9 cellular contexts compared by ENCODE assay signal in the genomic region with DNA sequence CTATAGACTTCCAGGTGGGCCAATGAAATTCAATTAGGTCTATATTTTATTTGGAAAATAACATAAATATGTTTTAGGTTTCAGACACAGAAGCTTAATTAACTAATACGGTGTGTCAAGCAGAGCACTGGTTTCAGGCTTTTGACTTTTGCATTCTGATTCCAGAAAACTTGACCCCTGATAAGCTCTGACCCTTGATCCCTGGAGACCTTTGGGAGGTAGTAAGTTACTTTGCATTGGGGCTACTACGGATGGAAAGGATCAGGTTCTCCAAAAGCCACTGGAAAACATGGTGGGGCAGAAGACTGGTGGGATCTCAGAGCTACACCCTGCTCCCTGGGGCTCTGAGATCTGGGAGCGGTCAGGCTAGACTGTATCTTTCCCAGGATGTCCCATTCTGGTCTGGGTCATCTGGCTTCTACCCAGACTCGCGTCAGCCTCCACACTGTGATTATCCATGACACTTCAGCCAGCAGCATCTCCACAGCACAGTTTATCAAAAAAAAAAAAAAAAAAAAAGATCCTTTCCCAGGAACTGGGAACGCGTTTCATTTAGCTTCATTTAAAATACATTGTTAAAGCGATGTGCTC. TPM values are rescaled to one million over a fixed set of nuclear protein-coding genes. Genes with fewer than 3 reads are reported as not detected.
A peak's percentile ranks its signal among the peaks of the same experiment; 100 is the strongest.
DNase-seq lines count a peak whose midpoint lies in the region; ATAC-seq, FAIRE-seq and TF ChIP-seq lines count a peak whose summit lies in the region.
"Had no signal": no experiment of that assay in that cellular context is flagged by ENCODE, and none has a peak within 500 bp of the region (broad histone marks: within the 10 kb centered on the region; RNA-seq: fewer than 3 reads in every experiment).

No MANE protein-coding gene starts in this region.

- peak overlapping the region; percentile 65 for H3K4me3 Mint-ChIP-seq in stimulated activated effector memory CD8-positive, alpha-beta T cell treated with anti-CD3 and anti-CD28 coated beads, Interleukin-12 subunit alpha, Interleukin-12 subunit beta, amount 100 ng/mL, for 72 hours

- no peaks in the 10 kb centered on the region for H3K9me3 Mint-ChIP-seq in stimulated activated effector memory CD8-positive, alpha-beta T cell treated with anti-CD3 and anti-CD28 coated beads, Interleukin-12 subunit alpha, Interleukin-12 subunit beta, amount 100 ng/mL, for 72 hours

- ATAC-seq in stimulated activated effector memory CD8-positive, alpha-beta T cell treated with anti-CD3 and anti-CD28 coated beads, Interleukin-12 subunit alpha, Interleukin-12 subunit beta, amount 100 ng/mL, for 72 hours: no peak
- ATAC-seq in GM18517 (IDR thresholded peaks at IDR 0.05; ENCODE audit: unreplicated experiment): no peak

- H3K79me2 ChIP-seq in keratinocyte (ENCODE audit: control insufficient read depth, insufficient read depth, low read length): no peaks in the 10 kb centered on the region

- H3K4me2 ChIP-seq in keratinocyte (ENCODE audit: control insufficient read depth, extremely low read depth, insufficient read depth, low read depth, low read length): peak overlapping the region; percentile 90

- H3K9me3 ChIP-seq in adipocyte (ENCODE audit: control insufficient read depth, low read length) (no peaks in the 10 kb centered on the region), keratinocyte (ENCODE audit: control insufficient read depth, low read depth, low read length) (no peaks in the 10 kb centered on the region)

- peak overlapping the region; percentile 48; the same call in 1 of the 2 replicates for H3K27ac ChIP-seq in HL-60 (replicated peaks)
- peak overlapping the region; percentile 70 for H3K27ac ChIP-seq in keratinocyte (ENCODE audit: control insufficient read depth, insufficient read depth, low read length)

- H3K36me3 Mint-ChIP-seq in stimulated activated effector memory CD8-positive, alpha-beta T cell treated with anti-CD3 and anti-CD28 coated beads, Interleukin-12 subunit alpha, Interleukin-12 subunit beta, amount 100 ng/mL, for 72 hours: no peaks in the 10 kb centered on the region

- H3K4me3 ChIP-seq in HL-60 (replicated peaks; ENCODE audit: insufficient read depth, low read length): no peak overlapping the region
- peak overlapping the region; percentile 70 for H3K4me3 ChIP-seq in adipocyte (ENCODE audit: low read length)
- peak overlapping the region in 1 of 3 experiments; percentile 59 for H3K4me3 ChIP-seq in keratinocyte (ENCODE audit: control insufficient read depth in 2 of 3, extremely low read depth in 1 of 3, insufficient read depth in 2 of 3, low read depth in 1 of 3, low read length in 3 of 3)

- H3K4me1 ChIP-seq in adipocyte (ENCODE audit: control insufficient read depth, insufficient read depth, low read length) (peaks cover 40% of the 10 kb centered on the region), keratinocyte (ENCODE audit: control insufficient read depth, extremely low read depth, insufficient read depth, low read length) (peaks cover 49% of the 10 kb centered on the region)

- H3K27me3 ChIP-seq in HL-60 (ENCODE audit: insufficient read depth, poor library complexity, severe bottlenecking) (no peaks in the 10 kb centered on the region), adipocyte (replicated peaks; ENCODE audit: control insufficient read depth, insufficient read depth, low read length) (no peaks in the 10 kb centered on the region), keratinocyte (ENCODE audit: control insufficient read depth, extremely low read depth, insufficient read depth, low read length) (no peaks in the 10 kb centered on the region)

- no peaks in the 10 kb centered on the region for H4K20me1 ChIP-seq in keratinocyte (ENCODE audit: control insufficient read depth, extremely low read depth, insufficient read depth, low read length)

- TF ChIP-seq CTCF in HL-60 (IDR thresholded peaks at IDR 0.05; ENCODE audit: insufficient read depth, low read length) (no peak), keratinocyte (optimal IDR thresholded peaks at IDR 0.05 in 1 of 3, IDR thresholded peaks at IDR 0.05 in 1 of 3, conservative IDR thresholded peaks at IDR 0.05 in 1 of 3; ENCODE audit: extremely low read depth in 1 of 3, insufficient read depth in 2 of 3, low read length in 3 of 3) (no peak)

- H3K27ac Mint-ChIP-seq in stimulated activated effector memory CD8-positive, alpha-beta T cell treated with anti-CD3 and anti-CD28 coated beads, Interleukin-12 subunit alpha, Interleukin-12 subunit beta, amount 100 ng/mL, for 72 hours: no peak overlapping the region

- dilution Hi-C loops in keratinocyte (cut with MboI; ENCODE audit: extremely low pct_ligation_motif_present, low sequenced_read_pairs): no loop called here

- H3K9me1 ChIP-seq in keratinocyte (ENCODE audit: control insufficient read depth, extremely low read depth, insufficient read depth, low read length): no peaks in the 10 kb centered on the region

- peak overlapping the region; percentile 64 for H2AFZ ChIP-seq in keratinocyte (ENCODE audit: control insufficient read depth, low read length)

- H3K36me3 ChIP-seq in adipocyte (ENCODE audit: control insufficient read depth, insufficient read depth, low read length, severe bottlenecking) (no peaks in the 10 kb centered on the region), keratinocyte (ENCODE audit: control insufficient read depth in 2 of 2, extremely low read depth in 1 of 2, insufficient read depth in 2 of 2, low read length in 2 of 2) (no peaks in the 10 kb centered on the region)

- DNase-seq in HL-60 (ENCODE audit: low read depth in 1 of 2, low spot score in 1 of 2): no peak
- no peak for DNase-seq in adipocyte (ENCODE audit: low read depth)
- no peak for DNase-seq in keratinocyte (ENCODE audit: low read depth, low spot score)
- DNase-seq in stimulated activated effector memory CD8-positive, alpha-beta T cell treated with anti-CD3 and anti-CD28 coated beads, Interleukin-12 subunit alpha, Interleukin-12 subunit beta, amount 100 ng/mL, for 72 hours (ENCODE audit: low spot score in 2 of 2): no peak
- DNase-seq in NCI-H774 (lab: John Stamatoyannopoulos, UW): no peak
- no peak for DNase-seq in DMS 273 treated with DMSO at 0.1 percent for 48 hours (lab: John Stamatoyannopoulos, UW)
- DNase-seq in amniotic stem cell (lab: John Stamatoyannopoulos, UW): no peak
- DNase-seq: NCI-H1092 treated with DMSO at 0.1 percent for 48 hours had no signal

- no peak for FAIRE-seq in keratinocyte (lab: Jason Lieb, UNC)

- peaks cover 39% of the 10 kb centered on the region for H3K4me1 Mint-ChIP-seq in stimulated activated effector memory CD8-positive, alpha-beta T cell treated with anti-CD3 and anti-CD28 coated beads, Interleukin-12 subunit alpha, Interleukin-12 subunit beta, amount 100 ng/mL, for 72 hours

- H3K9ac ChIP-seq in adipocyte (ENCODE audit: low read length) (peak overlapping the region; percentile 72), keratinocyte (ENCODE audit: control insufficient read depth, extremely low read depth, insufficient read depth, low read length) (peak overlapping the region; percentile 73)

RNA-seq across cellular contexts. Expression of a gene that starts 17.9 kb away (rescaled TPM):
- 356 to 610 TPM (median 583 TPM) in 3 replicates for polyA plus RNA-seq in keratinocyte
- polyA plus RNA-seq in keratinocyte (2011; ENCODE audit: low read depth): 96.0 TPM
- polyA plus RNA-seq in keratinocyte (2011; cell fraction: cytosol; rRNA removed): 120 and 273 TPM in 2 replicates
- 717 and 740 TPM in 2 replicates for polyA plus RNA-seq in keratinocyte (2011; cell fraction: nucleus; rRNA removed)
- 229 and 605 TPM in 2 replicates for polyA plus RNA-seq in keratinocyte (2012; ENCODE audit: low replicate concordance)
- 709 to 1,030 TPM (median 926 TPM) in 3 replicates for polyA minus RNA-seq in keratinocyte
- 113 TPM for polyA minus RNA-seq in keratinocyte (2011; cell fraction: cytosol; rRNA and poly(A)+ RNA removed)
- polyA minus RNA-seq in keratinocyte (2011; cell fraction: nucleus; rRNA and poly(A)+ RNA removed): 252 and 568 TPM in 2 replicates
